Comparison of ENCODE assay signal across 8 cellular contexts in genomic region chr20:49811825-49812462, GRCh38. TPM values are rescaled to one million over a fixed set of nuclear protein-coding genes. Genes with fewer than 3 reads are reported as not detected.
DNase-seq lines count a peak whose midpoint lies in the region; ATAC-seq and TF ChIP-seq lines count a peak whose summit lies in the region.

No MANE protein-coding gene starts in this region.

- no peak overlapping the region for H3K9ac ChIP-seq in endodermal cell (ENCODE audit: extremely low read depth, low read length, poor library complexity, severe bottlenecking)

- H3K4me1 ChIP-seq in Panc1 (ENCODE audit: control insufficient read depth, insufficient read depth, low read length), result peaks cover 18% of the 10 kb centered on the region
- peaks cover 7% of the 10 kb centered on the region for H3K4me1 ChIP-seq in endodermal cell (ENCODE audit: control insufficient read depth, insufficient read depth, low read length)
- peaks cover 12 to 17% of the 10 kb centered on the region in 2 donors for H3K4me1 ChIP-seq in naive thymus-derived CD4-positive, alpha-beta T cell (ENCODE audit: control insufficient read depth in 2 of 2, insufficient read depth in 2 of 2, low read length in 2 of 2)

- peaks cover 13% of the 10 kb centered on the region for H3K36me3 Mint-ChIP-seq in endodermal cell (ENCODE audit: low read depth)
- peaks cover 0 to 23% (median 12%) of the 10 kb centered on the region in 5 donors for H3K36me3 Mint-ChIP-seq in naive thymus-derived CD4-positive, alpha-beta T cell

- H3K4me3 ChIP-seq in Panc1 (ENCODE audit: low read depth in 2 of 2, low read length in 2 of 2) (peak overlapping the region; percentile 80), endodermal cell (ENCODE audit: low read length) (peak overlapping the region; percentile 95)
- H3K4me3 ChIP-seq in naive thymus-derived CD4-positive, alpha-beta T cell (ENCODE audit: low read length), result peak overlapping the region; percentile 81

- peak; percentile 3 to 6 for ATAC-seq in activated CD4-positive, CD25-positive, alpha-beta regulatory T cell treated with anti-CD3 and anti-CD28 coated beads, Interleukin-2, amount 50 U/mL, for 24 hours
- ATAC-seq in Panc1 (peak; percentile 35), GM19324 (IDR thresholded peaks at IDR 0.05; ENCODE audit: low FRiP score, unreplicated experiment) (no peak), HG03039 (IDR thresholded peaks at IDR 0.05; ENCODE audit: unreplicated experiment) (no peak)
- no peak for ATAC-seq in naive thymus-derived CD4-positive, alpha-beta T cell

- intact Hi-C loops in Panc1 (cut with micrococcal nuclease; ENCODE audit: unreplicated experiment), result no loop called here
- intact Hi-C loops in naive thymus-derived CD4-positive, alpha-beta T cell (cut with micrococcal nuclease), result loop anchor here (1.0 to 10.0 kb wide), 9 partner anchors 11 to 1730 kb away; partner anchors contain the start of genes B4GALT5 (in 2 of the 2), CEBPB (in 1 of the 2), CSE1L (in 1 of the 2) and NFATC2 (in 1 of the 2)

- TF ChIP-seq CTCF in Panc1 (IDR thresholded peaks at IDR 0.05), result no peak
- no peak for TF ChIP-seq CTCF in endodermal cell (conservative IDR thresholded peaks at IDR 0.05)

- no peaks in the 10 kb centered on the region for H3K9me3 ChIP-seq in Panc1 (ENCODE audit: control insufficient read depth, insufficient read depth, low read depth, low read length)
- no peaks in the 10 kb centered on the region for H3K9me3 ChIP-seq in endodermal cell (ENCODE audit: control insufficient read depth, low read length)
- no peaks in the 10 kb centered on the region for H3K9me3 ChIP-seq in naive thymus-derived CD4-positive, alpha-beta T cell (ENCODE audit: control insufficient read depth in 2 of 3, low read length in 3 of 3)

- POLR2A ChIA-PET in Panc1 (lab: Charles Lee), result no interaction called here
- POLR2A ChIA-PET in naive thymus-derived CD4-positive, alpha-beta T cell (lab: Charles Lee), result interaction anchor here (0.9 to 2.0 kb wide), 4 partner anchors 7 to 22 kb away, joined by 3 to 9 read pairs (median 6); no protein-coding TSS in a partner anchor

- in situ Hi-C loops in Panc1 (cut with HindIII; ENCODE audit: low pct_unique_long_range_greater_than_20kb, low sequenced_read_pairs), result no loop called here

- no peaks in the 10 kb centered on the region for H3K9me3 Mint-ChIP-seq in endodermal cell
- H3K9me3 Mint-ChIP-seq in naive thymus-derived CD4-positive, alpha-beta T cell, result no peaks in the 10 kb centered on the region

- H3K27ac ChIP-seq in Panc1 (ENCODE audit: low read length) (peak overlapping the region; percentile 99), endodermal cell (ENCODE audit: low read depth, low read length) (peak overlapping the region; percentile 9)
- peak overlapping the region; percentile 95 for H3K27ac ChIP-seq in naive thymus-derived CD4-positive, alpha-beta T cell (ENCODE audit: low read depth, low read length)

- 48 to 59% methylated on average over 7 to 10 of the region's 10 CpGs for WGBS in endodermal cell (ENCODE audit: insufficient coverage in 1 of 2, insufficient read length in 1 of 2), 2 experiments

- H3K4me1 Mint-ChIP-seq in endodermal cell, result peaks cover 38% of the 10 kb centered on the region
- peaks cover 13 to 46% (median 38%) of the 10 kb centered on the region in 7 donors for H3K4me1 Mint-ChIP-seq in naive thymus-derived CD4-positive, alpha-beta T cell

- H3K36me3 ChIP-seq in Panc1 (ENCODE audit: control insufficient read depth, insufficient read depth, low read length) (peaks cover 5% of the 10 kb centered on the region; the same call in 1 of the 2 replicates), endodermal cell (ENCODE audit: control insufficient read depth, insufficient read depth, low read length) (peaks cover 10% of the 10 kb centered on the region)
- peaks cover 0 to 11% (median 0%) of the 10 kb centered on the region in 3 experiments for H3K36me3 ChIP-seq in naive thymus-derived CD4-positive, alpha-beta T cell (ENCODE audit: control insufficient read depth in 2 of 3, insufficient read depth in 3 of 3, low read length in 3 of 3)

- peak overlapping the region; percentile 86 for H3K4me3 Mint-ChIP-seq in endodermal cell
- H3K4me3 Mint-ChIP-seq in naive thymus-derived CD4-positive, alpha-beta T cell, result peak overlapping the region; percentile 87 to 99 (median 94)

- CTCF ChIA-PET in Panc1 (lab: Charles Lee), result no interaction called here
- CTCF ChIA-PET in naive thymus-derived CD4-positive, alpha-beta T cell (lab: Charles Lee), result no interaction called here

- H3K27me3 Mint-ChIP-seq in endodermal cell (ENCODE audit: insufficient read depth), result no peaks in the 10 kb centered on the region
- H3K27me3 Mint-ChIP-seq in naive thymus-derived CD4-positive, alpha-beta T cell, result no peaks in the 10 kb centered on the region

- H3K27me3 ChIP-seq in Panc1 (ENCODE audit: control insufficient read depth, insufficient read depth, low read length), result no peaks in the 10 kb centered on the region
- no peaks in the 10 kb centered on the region for H3K27me3 ChIP-seq in endodermal cell (ENCODE audit: control insufficient read depth, insufficient read depth, low read length, poor library complexity, severe bottlenecking)
- H3K27me3 ChIP-seq in naive thymus-derived CD4-positive, alpha-beta T cell (ENCODE audit: control insufficient read depth in 2 of 2, insufficient read depth in 2 of 2, low read length in 2 of 2), result no peaks in the 10 kb centered on the region

- DNase-seq in activated CD4-positive, CD25-positive, alpha-beta regulatory T cell (lab: John Stamatoyannopoulos, UW), result no peak
- no peak for DNase-seq in Panc1 (ENCODE audit: low read depth, low spot score)
- DNase-seq in endodermal cell, result peak; percentile 57
- DNase-seq in naive thymus-derived CD4-positive, alpha-beta T cell, result no peak
- no peak for DNase-seq in NCI-H1930 (lab: John Stamatoyannopoulos, UW)

- TSS peak; percentile 93 for BruUV-seq in Panc1 (replicated peaks; lab: Mats Ljungman, UMichigan)

- peak overlapping the region; percentile 96 for H3K27ac Mint-ChIP-seq in endodermal cell
- peak overlapping the region; percentile 94 to 98 (median 95) for H3K27ac Mint-ChIP-seq in naive thymus-derived CD4-positive, alpha-beta T cell

RNA-seq across cellular contexts. Expression of gene SLC9A8, which starts 0.7 kb away (rescaled TPM):
- 6.7 TPM for total RNA-seq in Panc1 (2021; ENCODE audit: unreplicated experiment)
- polyA plus RNA-seq in Panc1 (2012; ENCODE audit: insufficient read length), result 4.6 TPM
- 10 to 100 TPM in 1 of 2 donors, 1 to 10 TPM in 1; 8.6 to 10.3 TPM for total RNA-seq in endodermal cell
- 8.2 TPM for polyA plus RNA-seq in endodermal cell (2013, experiment 1 of 2)
- 7.0 TPM for polyA plus RNA-seq in endodermal cell (2013, experiment 2 of 2)
- 10 to 100 TPM; 21.7 to 42.5 (median 25.7) TPM for total RNA-seq in naive thymus-derived CD4-positive, alpha-beta T cell
- polyA plus RNA-seq in naive thymus-derived CD4-positive, alpha-beta T cell, result 1 to 10 TPM; 6.2 to 7.2 TPM

Comparison
In these comparisons a context has a peak if more than half of its experiments do, and no peak if none do; other contexts are left out.
1. ATAC-seq: peak in activated CD4-positive, CD25-positive, alpha-beta regulatory T cell treated with anti-CD3 and anti-CD28 coated beads, Interleukin-2, amount 50 U/mL, for 24 hours (2 of 2) and Panc1 (single experiment); none in naive thymus-derived CD4-positive, alpha-beta T cell (single experiment), GM19324 (single experiment) and HG03039 (single experiment).
2. H3K27ac ChIP-seq: peak in every context shown above with its lines; median percentile 99 in Panc1; 95 in naive thymus-derived CD4-positive, alpha-beta T cell; 9 in endodermal cell.
3. Peak in every context shown above with its lines, with median percentiles within 50 percentile points of each other: H3K4me3 ChIP-seq.